9 cellular contexts compared by ENCODE assay signal in the genomic region with DNA sequence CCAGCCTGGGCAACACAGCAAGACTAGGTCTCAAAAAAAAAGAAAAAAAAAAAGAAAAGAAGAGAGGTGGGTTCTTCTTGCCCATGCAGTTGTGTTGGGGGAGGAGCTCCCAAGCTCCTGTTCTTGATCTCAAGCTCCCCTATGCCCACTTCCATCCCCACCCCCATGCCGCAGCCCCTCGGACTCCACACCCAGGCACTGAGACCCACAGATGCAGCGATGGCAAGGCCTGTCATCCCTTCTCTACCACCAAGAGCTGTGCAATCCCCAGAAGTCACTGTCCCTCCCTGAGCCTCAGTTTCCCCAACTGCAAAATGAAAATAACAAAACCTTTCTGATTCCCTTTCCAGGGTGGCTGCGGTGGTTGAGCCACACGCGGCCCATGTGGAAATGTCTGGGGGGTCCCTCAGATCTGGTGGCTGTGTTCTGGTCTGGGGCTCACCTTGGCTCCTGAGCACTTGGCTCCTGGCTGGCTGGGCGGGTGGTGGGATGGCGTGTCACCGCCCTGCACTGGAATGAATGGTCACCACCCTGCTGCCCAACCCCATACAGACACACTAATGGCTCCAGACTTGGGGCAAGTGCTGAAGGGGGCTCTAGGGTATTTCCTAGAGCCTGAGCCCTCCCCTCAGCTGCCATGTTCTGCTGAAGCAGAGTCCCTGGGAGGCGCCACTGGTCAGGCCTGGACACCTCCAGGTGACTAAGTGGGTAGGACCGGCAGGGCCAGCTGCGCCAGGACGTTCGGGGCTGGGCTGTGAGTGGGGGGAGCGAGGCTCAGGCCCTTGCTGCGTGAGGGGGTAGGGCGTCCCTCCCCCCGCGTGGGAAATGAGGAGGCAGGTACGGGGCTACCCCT. TPM values are rescaled to one million over a fixed set of nuclear protein-coding genes. Genes with fewer than 3 reads are reported as not detected.
A peak's percentile ranks its signal among the peaks of the same experiment; 100 is the strongest.
DNase-seq lines count a peak whose midpoint lies in the region; ATAC-seq, FAIRE-seq and TF ChIP-seq lines count a peak whose summit lies in the region.
"Had no signal": no experiment of that assay in that cellular context is flagged by ENCODE, and none has a peak within 500 bp of the region (broad histone marks: within the 10 kb centered on the region; RNA-seq: fewer than 3 reads in every experiment).

No MANE protein-coding gene starts in this region.

- no peak for TF ChIP-seq CTCF in body of pancreas (IDR thresholded peaks at IDR 0.05)
- no peak for TF ChIP-seq CTCF in keratinocyte (optimal IDR thresholded peaks at IDR 0.05 in 1 of 3, IDR thresholded peaks at IDR 0.05 in 1 of 3, conservative IDR thresholded peaks at IDR 0.05 in 1 of 3; ENCODE audit: extremely low read depth in 1 of 3, insufficient read depth in 2 of 3, low read length in 3 of 3)

- no peaks in the 10 kb centered on the region for H3K9me3 ChIP-seq in HUES6 (ENCODE audit: control insufficient read depth, insufficient read depth, low read depth, low read length)
- H3K9me3 ChIP-seq in body of pancreas, result no peaks in the 10 kb centered on the region
- no peaks in the 10 kb centered on the region for H3K9me3 ChIP-seq in keratinocyte (ENCODE audit: control insufficient read depth, low read depth, low read length)

- FAIRE-seq in keratinocyte (lab: Jason Lieb, UNC), result no peak

- no peaks in the 10 kb centered on the region for H3K9me1 ChIP-seq in keratinocyte (ENCODE audit: control insufficient read depth, extremely low read depth, insufficient read depth, low read length)

- H3K27ac Mint-ChIP-seq in stimulated activated effector memory CD8-positive, alpha-beta T cell treated with anti-CD3 and anti-CD28 coated beads, Interleukin-12 subunit alpha, Interleukin-12 subunit beta, amount 100 ng/mL, for 72 hours, result no peak overlapping the region

- H3K9ac ChIP-seq in HUES6 (ENCODE audit: low read length) (no peak overlapping the region), keratinocyte (ENCODE audit: control insufficient read depth, extremely low read depth, insufficient read depth, low read length) (peak overlapping the region; percentile 69)

- dilution Hi-C loops in keratinocyte (cut with MboI; ENCODE audit: extremely low pct_ligation_motif_present, low sequenced_read_pairs), result no loop called here

- H3K36me3 ChIP-seq in HUES6 (ENCODE audit: control insufficient read depth, insufficient read depth, low read length), result no peaks in the 10 kb centered on the region
- no peaks in the 10 kb centered on the region for H3K36me3 ChIP-seq in body of pancreas (replicated peaks in 1 of 2; ENCODE audit: insufficient read depth in 1 of 2, low read depth in 2 of 2)
- H3K36me3 ChIP-seq in keratinocyte (ENCODE audit: control insufficient read depth in 2 of 2, extremely low read depth in 1 of 2, insufficient read depth in 2 of 2, low read length in 2 of 2), result no peaks in the 10 kb centered on the region

- DNase-seq in body of pancreas (peak; percentile 38 to 63 (median 50)), keratinocyte (ENCODE audit: low read depth, low spot score) (no peak), NCI-H1694 (lab: John Stamatoyannopoulos, UW) (no peak), hippocampal formation (lab: John Stamatoyannopoulos, UW) (no peak)
- no peak for DNase-seq in stimulated activated effector memory CD8-positive, alpha-beta T cell treated with anti-CD3 and anti-CD28 coated beads, Interleukin-12 subunit alpha, Interleukin-12 subunit beta, amount 100 ng/mL, for 72 hours (ENCODE audit: low spot score in 2 of 2)
- no peak for DNase-seq in effector CD4-positive, alpha-beta T cell

- peak in 1 of 3 donors; percentile 11 for TF ChIP-seq POLR2A in body of pancreas (IDR thresholded peaks at IDR 0.05)

- H3K4me1 ChIP-seq in HUES6 (ENCODE audit: control insufficient read depth, insufficient read depth, low read length) (no peaks in the 10 kb centered on the region), body of pancreas (peaks cover 23% of the 10 kb centered on the region), keratinocyte (ENCODE audit: control insufficient read depth, extremely low read depth, insufficient read depth, low read length) (peaks cover 13% of the 10 kb centered on the region)

- H3K4me1 Mint-ChIP-seq in stimulated activated effector memory CD8-positive, alpha-beta T cell treated with anti-CD3 and anti-CD28 coated beads, Interleukin-12 subunit alpha, Interleukin-12 subunit beta, amount 100 ng/mL, for 72 hours, result peaks cover 8% of the 10 kb centered on the region

- peak; percentile 44 for ATAC-seq in body of pancreas
- ATAC-seq in stimulated activated effector memory CD8-positive, alpha-beta T cell treated with anti-CD3 and anti-CD28 coated beads, Interleukin-12 subunit alpha, Interleukin-12 subunit beta, amount 100 ng/mL, for 72 hours, result no peak
- ATAC-seq in GM19397 (IDR thresholded peaks at IDR 0.05; ENCODE audit: unreplicated experiment), result no peak

- H3K4me2 ChIP-seq in keratinocyte (ENCODE audit: control insufficient read depth, extremely low read depth, insufficient read depth, low read depth, low read length), result peak overlapping the region; percentile 82

- intact Hi-C loops in body of pancreas (cut with DNase I), result no loop called here

- H3K4me3 ChIP-seq in HUES6 (ENCODE audit: low read depth, low read length) (peak overlapping the region; percentile 63), body of pancreas (peak overlapping the region; percentile 54 to 83), keratinocyte (ENCODE audit: control insufficient read depth in 2 of 3, extremely low read depth in 1 of 3, insufficient read depth in 2 of 3, low read depth in 1 of 3, low read length in 3 of 3) (peak overlapping the region; percentile 44 to 80 (median 61))

- peaks cover 3% of the 10 kb centered on the region for H4K20me1 ChIP-seq in keratinocyte (ENCODE audit: control insufficient read depth, extremely low read depth, insufficient read depth, low read length)

- peaks cover 73% of the 10 kb centered on the region for H3K27me3 ChIP-seq in HUES6 (ENCODE audit: control insufficient read depth, insufficient read depth, low read length)
- H3K27me3 ChIP-seq in body of pancreas, result peaks cover 0 to 3% of the 10 kb centered on the region in 2 donors
- peaks cover 29% of the 10 kb centered on the region for H3K27me3 ChIP-seq in keratinocyte (ENCODE audit: control insufficient read depth, extremely low read depth, insufficient read depth, low read length)

- H2AFZ ChIP-seq in keratinocyte (ENCODE audit: control insufficient read depth, low read length), result peak overlapping the region; percentile 56

- no peaks in the 10 kb centered on the region for H3K36me3 Mint-ChIP-seq in stimulated activated effector memory CD8-positive, alpha-beta T cell treated with anti-CD3 and anti-CD28 coated beads, Interleukin-12 subunit alpha, Interleukin-12 subunit beta, amount 100 ng/mL, for 72 hours

- 45 to 86% methylated on average over 3 to 20 of the region's 20 CpGs for WGBS in body of pancreas, 2 donors

- H3K4me3 Mint-ChIP-seq in stimulated activated effector memory CD8-positive, alpha-beta T cell treated with anti-CD3 and anti-CD28 coated beads, Interleukin-12 subunit alpha, Interleukin-12 subunit beta, amount 100 ng/mL, for 72 hours, result peak overlapping the region; percentile 46

- H3K27ac ChIP-seq in HUES6 (ENCODE audit: low read depth, low read length) (no peak overlapping the region), body of pancreas (peak overlapping the region; percentile 8 to 57 (median 48)), keratinocyte (ENCODE audit: control insufficient read depth, insufficient read depth, low read length) (peak overlapping the region; percentile 36)
- H3K27ac ChIP-seq: HL-60 had no signal

- H3K9me3 Mint-ChIP-seq in stimulated activated effector memory CD8-positive, alpha-beta T cell treated with anti-CD3 and anti-CD28 coated beads, Interleukin-12 subunit alpha, Interleukin-12 subunit beta, amount 100 ng/mL, for 72 hours, result no peaks in the 10 kb centered on the region

- H3K79me2 ChIP-seq in keratinocyte (ENCODE audit: control insufficient read depth, insufficient read depth, low read length), result no peaks in the 10 kb centered on the region

RNA-seq across cellular contexts. Expression of a gene that starts 22.5 kb away (rescaled TPM):
- total RNA-seq in body of pancreas, result 10 to 100 TPM; 14.8 to 17.1 TPM
- 0.07 to 0.08 TPM (median 0.07 TPM) in 3 replicates for polyA plus RNA-seq in keratinocyte
- polyA plus RNA-seq in keratinocyte (2011; ENCODE audit: low read depth), result 0.72 TPM
- polyA plus RNA-seq in keratinocyte (2011; cell fraction: cytosol; rRNA removed), result 0.02 and 0.09 TPM in 2 replicates
- polyA plus RNA-seq in keratinocyte (2011; cell fraction: nucleus; rRNA removed), result 0.17 and 0.20 TPM in 2 replicates
- 0.21 and 1.8 TPM in 2 replicates for polyA plus RNA-seq in keratinocyte (2012; ENCODE audit: low replicate concordance)
- polyA minus RNA-seq in keratinocyte, result 0.03 to 0.16 TPM (median 0.06 TPM) in 3 replicates
- 1.3 TPM for polyA minus RNA-seq in keratinocyte (2011; cell fraction: cytosol; rRNA and poly(A)+ RNA removed)
- 0.31 and 0.74 TPM in 2 replicates for polyA minus RNA-seq in keratinocyte (2011; cell fraction: nucleus; rRNA and poly(A)+ RNA removed)

RNA-seq across cellular contexts. Expression of a gene that starts 30.4 kb away (rescaled TPM):
- under 1 TPM; 0.52 to 0.99 TPM for total RNA-seq in body of pancreas
- 0.02 to 0.40 TPM (median 0.10 TPM) in 3 replicates for polyA plus RNA-seq in keratinocyte
- polyA plus RNA-seq in keratinocyte (2011; ENCODE audit: low read depth), result not detected
- 0.04 TPM in 1 of 2 replicates, not detected in the other for polyA plus RNA-seq in keratinocyte (2011; cell fraction: cytosol; rRNA removed)
- polyA plus RNA-seq in keratinocyte (2011; cell fraction: nucleus; rRNA removed), result 0.06 and 0.12 TPM in 2 replicates
- polyA plus RNA-seq in keratinocyte (2012; ENCODE audit: low replicate concordance), result 1.4 TPM in 1 of 2 replicates, not detected in the other
- not detected in 3 replicates for polyA minus RNA-seq in keratinocyte
- not detected for polyA minus RNA-seq in keratinocyte (2011; cell fraction: cytosol; rRNA and poly(A)+ RNA removed)
- polyA minus RNA-seq in keratinocyte (2011; cell fraction: nucleus; rRNA and poly(A)+ RNA removed), result 0.11 TPM in 1 of 2 replicates, not detected in the other

Comparison
In these comparisons a context has a peak if more than half of its experiments do, and no peak if none do; other contexts are left out.
1. DNase-seq: peak in body of pancreas (4 of 4); none in keratinocyte (single experiment), stimulated activated effector memory CD8-positive, alpha-beta T cell treated with anti-CD3 and anti-CD28 coated beads, Interleukin-12 subunit alpha, Interleukin-12 subunit beta, amount 100 ng/mL, for 72 hours (0 of 2), NCI-H1694 (single experiment), hippocampal formation (0 of 2) and effector CD4-positive, alpha-beta T cell (single experiment).
2. Peak in every context shown above with its lines, with median percentiles within 50 percentile points of each other: H3K4me3 ChIP-seq.